Comparison of ENCODE assay signal across 8 cellular contexts in the genomic region with DNA sequence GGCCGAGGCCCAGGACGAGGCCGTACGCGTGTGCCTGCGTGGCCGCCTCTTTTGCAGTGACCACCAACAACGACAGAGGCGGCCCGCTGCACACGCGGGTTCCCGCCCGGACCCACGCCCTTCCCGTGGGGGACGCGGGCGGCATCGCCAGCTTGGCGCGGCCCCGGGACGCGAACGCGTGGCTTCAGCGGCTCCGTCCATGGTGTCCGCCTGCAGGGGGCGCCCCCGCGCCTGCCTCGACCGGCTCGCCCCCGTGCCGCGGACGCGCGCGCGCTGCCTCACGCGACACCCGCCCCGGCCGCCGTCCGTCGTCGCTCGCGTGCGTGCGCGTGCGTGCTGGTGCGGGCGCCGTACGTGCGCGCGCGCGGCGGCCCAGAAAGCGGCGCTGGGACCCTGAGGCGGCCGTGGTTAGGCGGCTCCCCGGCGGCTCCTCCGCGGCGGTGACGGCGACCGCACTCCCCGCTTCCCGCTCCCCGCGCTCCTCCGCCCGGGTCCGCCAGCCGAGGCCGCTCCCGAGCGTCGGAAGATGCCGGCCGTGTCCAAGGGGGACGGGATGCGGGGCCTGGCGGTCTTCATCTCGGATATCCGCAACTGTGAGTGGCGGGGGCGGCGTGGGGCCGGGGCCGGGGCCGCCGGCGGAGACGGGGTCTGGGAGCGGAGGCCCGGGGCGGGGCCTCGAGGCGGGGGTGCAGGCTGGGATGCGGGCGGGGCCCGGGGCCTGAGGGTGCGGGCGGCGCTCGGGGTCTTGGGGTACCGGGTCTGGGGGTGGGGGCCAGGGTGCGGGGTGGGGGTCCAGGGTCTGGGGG. TPM values are rescaled to one million over a fixed set of nuclear protein-coding genes. Genes with fewer than 3 reads are reported as not detected.
A peak's percentile ranks its signal among the peaks of the same experiment; 100 is the strongest.
DNase-seq lines count a peak whose midpoint lies in the region; ATAC-seq and TF ChIP-seq lines count a peak whose summit lies in the region.

A gene (plus strand): TSS at position 375 of the 806 bp plus-strand sequence. CDS start 152 bp downstream, at position 527.

- H3K27me3 ChIP-seq in HUES6 (ENCODE audit: control insufficient read depth, insufficient read depth, low read length) (no peaks in the 10 kb centered on the region), fibroblast of lung (ENCODE audit: control insufficient read depth, insufficient read depth, low read length) (no peaks in the 10 kb centered on the region)

- POLR2A ChIA-PET in naive thymus-derived CD8-positive, alpha-beta T cell (lab: Charles Lee) = interaction anchor here (1.2 to 2.6 kb wide), 4 partner anchors 10 to 82 kb away, joined by 3 to 13 read pairs (median 6); a partner anchor contains a TSS

- peak; percentile 78 for ATAC-seq in GM21381 (IDR thresholded peaks at IDR 0.05; ENCODE audit: unreplicated experiment)
- ATAC-seq in naive thymus-derived CD8-positive, alpha-beta T cell = peak; percentile 74 to 77
- peak; percentile 87 to 94 for ATAC-seq in stimulated activated naive B cell treated with anti-CD40 and anti-IgM and Interleukin-4, amounts not matched to agents 10 μg/mL and 1 μg/mL and 100 μg/mL, for 72 hours (replicated peaks)

- H3K27ac Mint-ChIP-seq in activated T-helper 1 cell treated with anti-CD3 and anti-CD28 coated beads, Interleukin-12 subunit alpha, Interleukin-12 subunit beta, Interleukin-2, Interleukin-4 antibody, amounts not matched to agents 30 ng/mL and 10 ng/mL and 1 ng/mL, durations not matched to agents 14 hours and 24 hours and 36 hours = peak within 1 kb of the TSS; percentile 71
- H3K27ac Mint-ChIP-seq in naive thymus-derived CD8-positive, alpha-beta T cell = peak within 1 kb of the TSS; percentile 81 to 96 (median 92)
- peak within 1 kb of the TSS; percentile 90 for H3K27ac Mint-ChIP-seq in stimulated activated naive B cell treated with anti-CD40 and anti-IgM and Interleukin-4, amounts not matched to agents 10 μg/mL and 1 μg/mL and 100 μg/mL, for 72 hours

- intact Hi-C loops in activated T-helper 1 cell treated with anti-CD3 and anti-CD28 coated beads, Interleukin-12 subunit alpha, Interleukin-12 subunit beta, Interleukin-2, Interleukin-4 antibody, amounts not matched to agents 30 ng/mL and 10 ng/mL and 1 ng/mL, durations not matched to agents 14 hours and 24 hours and 36 hours (cut with micrococcal nuclease) = loop anchor here (1.0 to 5.0 kb wide), 3 partner anchors 14 to 126 kb away; no protein-coding TSS in a partner anchor

- H3K36me3 ChIP-seq in HUES6 (ENCODE audit: control insufficient read depth, insufficient read depth, low read length) (no peaks in the 10 kb centered on the region; the same call in 1 of the 2 replicates), fibroblast of lung (ENCODE audit: control insufficient read depth, insufficient read depth, low read length) (no peaks in the 10 kb centered on the region)

- H3K9ac ChIP-seq in HUES6 (ENCODE audit: low read length) = peak within 1 kb of the TSS; percentile 83
- peak within 1 kb of the TSS; percentile 80 for H3K9ac ChIP-seq in fibroblast of lung (ENCODE audit: insufficient read depth, low read length)

- H3K27me3 Mint-ChIP-seq in activated T-helper 1 cell treated with anti-CD3 and anti-CD28 coated beads, Interleukin-12 subunit alpha, Interleukin-12 subunit beta, Interleukin-2, Interleukin-4 antibody, amounts not matched to agents 30 ng/mL and 10 ng/mL and 1 ng/mL, durations not matched to agents 14 hours and 24 hours and 36 hours (ENCODE audit: insufficient read depth) = no peaks in the 10 kb centered on the region
- H3K27me3 Mint-ChIP-seq in naive thymus-derived CD8-positive, alpha-beta T cell = no peaks in the 10 kb centered on the region
- no peaks in the 10 kb centered on the region for H3K27me3 Mint-ChIP-seq in stimulated activated naive B cell treated with anti-CD40 and anti-IgM and Interleukin-4, amounts not matched to agents 10 μg/mL and 1 μg/mL and 100 μg/mL, for 72 hours

- no peaks in the 10 kb centered on the region for H4K20me1 ChIP-seq in fibroblast of lung (ENCODE audit: control insufficient read depth, extremely low read depth, insufficient read depth, low read length)

- peak; percentile 21 to 45 for TF ChIP-seq CTCF in fibroblast of lung (conservative IDR thresholded peaks at IDR 0.05 in 1 of 2, IDR thresholded peaks at IDR 0.05 in 1 of 2; ENCODE audit: low read depth in 1 of 2, low read length in 2 of 2)

- peaks cover 28% of the 10 kb centered on the region for H3K4me1 Mint-ChIP-seq in activated T-helper 1 cell treated with anti-CD3 and anti-CD28 coated beads, Interleukin-12 subunit alpha, Interleukin-12 subunit beta, Interleukin-2, Interleukin-4 antibody, amounts not matched to agents 30 ng/mL and 10 ng/mL and 1 ng/mL, durations not matched to agents 14 hours and 24 hours and 36 hours (ENCODE audit: low read depth)
- H3K4me1 Mint-ChIP-seq in naive thymus-derived CD8-positive, alpha-beta T cell = peaks cover 8 to 44% (median 35%) of the 10 kb centered on the region in 4 donors
- H3K4me1 Mint-ChIP-seq in stimulated activated naive B cell treated with anti-CD40 and anti-IgM and Interleukin-4, amounts not matched to agents 10 μg/mL and 1 μg/mL and 100 μg/mL, for 72 hours = peaks cover 17 to 31% of the 10 kb centered on the region in 2 donors

- H3K79me2 ChIP-seq in fibroblast of lung (ENCODE audit: control insufficient read depth, insufficient read depth, low read length) = peaks cover 34% of the 10 kb centered on the region

- no peaks in the 10 kb centered on the region for H3K9me3 Mint-ChIP-seq in activated T-helper 1 cell treated with anti-CD3 and anti-CD28 coated beads, Interleukin-12 subunit alpha, Interleukin-12 subunit beta, Interleukin-2, Interleukin-4 antibody, amounts not matched to agents 30 ng/mL and 10 ng/mL and 1 ng/mL, durations not matched to agents 14 hours and 24 hours and 36 hours
- H3K9me3 Mint-ChIP-seq in naive thymus-derived CD8-positive, alpha-beta T cell = no peaks in the 10 kb centered on the region
- H3K9me3 Mint-ChIP-seq in stimulated activated naive B cell treated with anti-CD40 and anti-IgM and Interleukin-4, amounts not matched to agents 10 μg/mL and 1 μg/mL and 100 μg/mL, for 72 hours = no peaks in the 10 kb centered on the region

- H3K4me3 Mint-ChIP-seq in activated T-helper 1 cell treated with anti-CD3 and anti-CD28 coated beads, Interleukin-12 subunit alpha, Interleukin-12 subunit beta, Interleukin-2, Interleukin-4 antibody, amounts not matched to agents 30 ng/mL and 10 ng/mL and 1 ng/mL, durations not matched to agents 14 hours and 24 hours and 36 hours = peak within 1 kb of the TSS; percentile 85
- H3K4me3 Mint-ChIP-seq in naive thymus-derived CD8-positive, alpha-beta T cell = peak within 1 kb of the TSS; percentile 79 to 94 (median 86)
- H3K4me3 Mint-ChIP-seq in stimulated activated naive B cell treated with anti-CD40 and anti-IgM and Interleukin-4, amounts not matched to agents 10 μg/mL and 1 μg/mL and 100 μg/mL, for 72 hours = peak within 1 kb of the TSS; percentile 84

- peaks cover 4% of the 10 kb centered on the region for H3K36me3 Mint-ChIP-seq in activated T-helper 1 cell treated with anti-CD3 and anti-CD28 coated beads, Interleukin-12 subunit alpha, Interleukin-12 subunit beta, Interleukin-2, Interleukin-4 antibody, amounts not matched to agents 30 ng/mL and 10 ng/mL and 1 ng/mL, durations not matched to agents 14 hours and 24 hours and 36 hours (ENCODE audit: low read depth)
- H3K36me3 Mint-ChIP-seq in naive thymus-derived CD8-positive, alpha-beta T cell = peaks cover 0 to 11% (median 0%) of the 10 kb centered on the region in 3 donors
- H3K36me3 Mint-ChIP-seq in stimulated activated naive B cell treated with anti-CD40 and anti-IgM and Interleukin-4, amounts not matched to agents 10 μg/mL and 1 μg/mL and 100 μg/mL, for 72 hours = peaks cover 2 to 4% of the 10 kb centered on the region in 2 donors

- H3K4me2 ChIP-seq in fibroblast of lung (ENCODE audit: extremely low read depth, insufficient read depth, low read length) = peak within 1 kb of the TSS; percentile 85

- H3K9me3 ChIP-seq in HUES6 (ENCODE audit: control insufficient read depth, insufficient read depth, low read depth, low read length) (no peaks in the 10 kb centered on the region), fibroblast of lung (ENCODE audit: control insufficient read depth, insufficient read depth, low read depth, low read length) (no peaks in the 10 kb centered on the region)

- H3K4me3 ChIP-seq in HUES6 (ENCODE audit: low read depth, low read length) (peak within 1 kb of the TSS; percentile 89), fibroblast of lung (replicated peaks in 1 of 4; ENCODE audit: control extremely low read depth in 1 of 4, insufficient read depth in 1 of 4, low read depth in 3 of 4, low read length in 4 of 4) (peak within 1 kb of the TSS; percentile 53 to 88 (median 74))

- H3K27ac ChIP-seq in HUES6 (ENCODE audit: low read depth, low read length) (peak within 1 kb of the TSS; percentile 40; the same call in 1 of the 2 replicates), fibroblast of lung (ENCODE audit: insufficient read depth, low read length) (peak within 1 kb of the TSS; percentile 57)

- H3K4me1 ChIP-seq in HUES6 (ENCODE audit: control insufficient read depth, insufficient read depth, low read length) = peaks cover 11% of the 10 kb centered on the region; the same call in 1 of the 2 replicates
- H3K4me1 ChIP-seq in fibroblast of lung (ENCODE audit: control insufficient read depth, extremely low read depth, insufficient read depth, low read length) = no peaks in the 10 kb centered on the region

- H2AFZ ChIP-seq in fibroblast of lung (ENCODE audit: low read length) = no peak within 1 kb of the TSS

- DNase-seq in D341Med (ENCODE audit: low spot score) (peak; percentile 99), RKO (ENCODE audit: low spot score) (peak; percentile 89), fibroblast of lung (ENCODE audit: low read depth in 2 of 2) (peak; percentile 88)
- DNase-seq in activated T-helper 1 cell treated with anti-CD3 and anti-CD28 coated beads, Interleukin-12 subunit alpha, Interleukin-12 subunit beta, Interleukin-2, Interleukin-4 antibody, amounts not matched to agents 30 ng/mL and 10 ng/mL and 1 ng/mL, durations not matched to agents 14 hours and 24 hours and 36 hours (ENCODE audit: low spot score) = peak; percentile 90
- DNase-seq in naive thymus-derived CD8-positive, alpha-beta T cell = peak; percentile 83 to 99 (median 92)
- DNase-seq in stimulated activated naive B cell treated with anti-CD40 and anti-IgM and Interleukin-4, amounts not matched to agents 10 μg/mL and 1 μg/mL and 100 μg/mL, for 72 hours = peak; percentile 87

RNA-seq across cellular contexts. Expression of the gene that starts here (rescaled TPM):
- total RNA-seq in activated T-helper 1 cell treated with anti-CD3 and anti-CD28 coated beads, Interleukin-12 subunit alpha, Interleukin-12 subunit beta, Interleukin-2, Interleukin-4 antibody, amounts not matched to agents 30 ng/mL and 10 ng/mL and 1 ng/mL, durations not matched to agents 14 hours and 24 hours and 36 hours = 49.7 and 60.4 TPM in 2 replicates
- 19.8 and 21.6 TPM in 2 replicates for total RNA-seq in fibroblast of lung
- polyA plus RNA-seq in fibroblast of lung = 46.1 and 65.6 TPM in 2 replicates
- 43.7 and 46.4 TPM in 2 replicates for polyA plus RNA-seq in fibroblast of lung (2012)
- polyA minus RNA-seq in fibroblast of lung (ENCODE audit: low replicate concordance) = 90.0 and 93.8 TPM in 2 replicates
- total RNA-seq in naive thymus-derived CD8-positive, alpha-beta T cell = 10 to 100 TPM; 77.8 to 80.8 TPM
- 10 to 100 TPM in 2 of 3 donors, 1 to 10 TPM in 1; 8.2 to 13.9 (median 11.6) TPM for polyA plus RNA-seq in naive thymus-derived CD8-positive, alpha-beta T cell

Comparison
In these comparisons a context has a peak if more than half of its experiments do, and no peak if none do; other contexts are left out.
1. Peak in every context shown above with its lines: DNase-seq, ATAC-seq, H3K4me3 ChIP-seq and H3K27ac ChIP-seq.